8 cellular contexts compared by ENCODE assay signal in genomic region chr1:113390871-113391642, GRCh38. TPM values are rescaled to one million over a fixed set of nuclear protein-coding genes. Genes with fewer than 3 reads are reported as not detected.
DNase-seq lines count a peak whose midpoint lies in the region; ATAC-seq and TF ChIP-seq lines count a peak whose summit lies in the region.

No MANE protein-coding gene starts in this region.

- H3K36me3 ChIP-seq in heart left ventricle, result no peaks in the 10 kb centered on the region
- H3K36me3 ChIP-seq in trophoblast cell (ENCODE audit: control insufficient read depth in 1 of 2, insufficient read depth in 2 of 2, low read length in 2 of 2), result no peaks in the 10 kb centered on the region

- peak overlapping the region; percentile 69 for H3K4ac ChIP-seq in trophoblast cell (ENCODE audit: low read depth, low read length)

- no peaks in the 10 kb centered on the region for H3K36me3 Mint-ChIP-seq in activated naive CD4-positive, alpha-beta T cell treated with anti-CD3 and anti-CD28 coated beads for 36 hours (ENCODE audit: low read depth)

- H2AK5ac ChIP-seq in trophoblast cell (ENCODE audit: low read length), result peak overlapping the region; percentile 29

- H3K18ac ChIP-seq in trophoblast cell (ENCODE audit: low read length), result peak overlapping the region; percentile 86

- whole genome bisulfite sequencing in heart left ventricle, 4 donors, result 0 to 2% (median 1%) methylated on average over 16 to 74 of the region's 74 CpGs
- no CpG with 5 or more reads among the region's 74 CpGs for WGBS in trophoblast cell (ENCODE audit: extremely low coverage, insufficient coverage, insufficient read length)

- H4K12ac ChIP-seq in trophoblast cell (ENCODE audit: low read depth, low read length), result peak overlapping the region; percentile 94

- peak overlapping the region; percentile 88 for H4K8ac ChIP-seq in trophoblast cell (ENCODE audit: low read depth, low read length)

- peaks cover 4% of the 10 kb centered on the region for H3K27me3 Mint-ChIP-seq in activated naive CD4-positive, alpha-beta T cell treated with anti-CD3 and anti-CD28 coated beads for 36 hours (ENCODE audit: low read depth)

- H3K27ac ChIP-seq in heart left ventricle (peak overlapping the region; percentile 12 to 93 (median 88)), trophoblast cell (ENCODE audit: low read depth, low read length) (peak overlapping the region; percentile 95)

- peak overlapping the region; percentile 81 for H2BK12ac ChIP-seq in trophoblast cell (ENCODE audit: low read length)

- H2BK120ac ChIP-seq in trophoblast cell (ENCODE audit: insufficient read depth, low read length, poor library complexity), result peak overlapping the region; percentile 81

- TF ChIP-seq CTCF in GM20000 (IDR thresholded peaks at IDR 0.05; ENCODE audit: extremely low read depth, missing control alignments), result no peak
- TF ChIP-seq CTCF in heart left ventricle (IDR thresholded peaks at IDR 0.05), result peak in 2 of 12 donors; percentile 6 to 9

- H3K4me3 ChIP-seq in heart left ventricle (peak overlapping the region; percentile 78 to 98 (median 91)), trophoblast cell (ENCODE audit: low read depth, low read length) (peak overlapping the region; percentile 77)

- CTCF ChIA-PET in activated naive CD4-positive, alpha-beta T cell treated with anti-CD3 and anti-CD28 coated beads for 36 hours (lab: Charles Lee), result interaction anchor here (0.6 to 1.6 kb wide), 4 partner anchors 8 to 318 kb away, joined by 3 to 6 read pairs (median 4); partner anchors contain the start of gene LRIG2

- peak overlapping the region; percentile 89 for H2BK5ac ChIP-seq in trophoblast cell (ENCODE audit: low read depth, low read length, poor library complexity)

- H3K9me3 ChIP-seq in heart left ventricle (peaks cover 0 to 4% (median 0%) of the 10 kb centered on the region in 12 donors), trophoblast cell (ENCODE audit: insufficient read depth, low read depth, low read length) (peaks cover 2% of the 10 kb centered on the region)

- H3K9ac ChIP-seq in trophoblast cell (ENCODE audit: low read length), result peak overlapping the region; percentile 87

- peak in 2 of 4 donors; percentile 0 to 3 for ATAC-seq in heart left ventricle
- no peak for ATAC-seq in GM18870 (IDR thresholded peaks at IDR 0.05; ENCODE audit: unreplicated experiment)
- ATAC-seq in HG03460 (IDR thresholded peaks at IDR 0.05; ENCODE audit: unreplicated experiment), result no peak

- peak overlapping the region; percentile 84 for H3K14ac ChIP-seq in trophoblast cell (ENCODE audit: low read length)

- H3K9me3 Mint-ChIP-seq in activated naive CD4-positive, alpha-beta T cell treated with anti-CD3 and anti-CD28 coated beads for 36 hours, result peaks cover 4% of the 10 kb centered on the region

- H3K27me3 ChIP-seq in heart left ventricle, result peaks cover 0 to 5% (median 0%) of the 10 kb centered on the region in 9 donors
- H3K27me3 ChIP-seq in trophoblast cell (ENCODE audit: insufficient read depth, low read length), result no peaks in the 10 kb centered on the region

- H3K23ac ChIP-seq in trophoblast cell (ENCODE audit: low read length), result no peak overlapping the region

- peaks cover 20% of the 10 kb centered on the region for H3K4me1 Mint-ChIP-seq in activated naive CD4-positive, alpha-beta T cell treated with anti-CD3 and anti-CD28 coated beads for 36 hours (ENCODE audit: low read depth)

- peak overlapping the region; percentile 4 for H3K27ac Mint-ChIP-seq in activated naive CD4-positive, alpha-beta T cell treated with anti-CD3 and anti-CD28 coated beads for 36 hours

- DNase-seq in Ammon's horn (ENCODE audit: low spot score) (peak; percentile 34), GM20000 (ENCODE audit: low spot score) (peak; percentile 39), RKO (ENCODE audit: low spot score) (peak; percentile 69), heart left ventricle (peak; percentile 37 to 76 (median 48)), trophoblast cell (peak; percentile 32 to 55)
- DNase-seq in activated naive CD4-positive, alpha-beta T cell treated with anti-CD3 and anti-CD28 coated beads for 36 hours, result peak; percentile 64

- H2AFZ ChIP-seq in trophoblast cell (ENCODE audit: insufficient read depth, low read length, poor library complexity), result peak overlapping the region; percentile 88

- H3K4me2 ChIP-seq in trophoblast cell (ENCODE audit: low read length), result peak overlapping the region; percentile 84

- peak overlapping the region; percentile 83 for H3K4me3 Mint-ChIP-seq in activated naive CD4-positive, alpha-beta T cell treated with anti-CD3 and anti-CD28 coated beads for 36 hours

- H4K91ac ChIP-seq in trophoblast cell (ENCODE audit: low read depth, low read length), result peak overlapping the region; percentile 96

- peaks cover 0 to 39% (median 21%) of the 10 kb centered on the region in 12 donors for H3K4me1 ChIP-seq in heart left ventricle
- H3K4me1 ChIP-seq in trophoblast cell (ENCODE audit: control insufficient read depth in 1 of 2, insufficient read depth in 2 of 2, low read length in 2 of 2), result peaks cover 0 to 6% of the 10 kb centered on the region in 2 experiments

- H3K79me2 ChIP-seq in trophoblast cell (ENCODE audit: control insufficient read depth, insufficient read depth, low read length, poor library complexity), result peaks cover 14% of the 10 kb centered on the region

- no peak for TF ChIP-seq POLR2A in heart left ventricle (IDR thresholded peaks at IDR 0.05)

- peaks cover 14% of the 10 kb centered on the region for H3K79me1 ChIP-seq in trophoblast cell (ENCODE audit: low read length)

- intact Hi-C loops in activated naive CD4-positive, alpha-beta T cell treated with anti-CD3 and anti-CD28 coated beads for 36 hours (cut with micrococcal nuclease), result loop anchor here (1.0 to 10.0 kb wide), 14 partner anchors 62 to 1366 kb away; partner anchors contain the start of genes BCAS2, CSDE1, CTTNBP2NL and DCLRE1B
- intact Hi-C loops in heart left ventricle (cut with DNase I), result loop anchor here in 4 of 10 donors (5.0 to 10.0 kb wide), 4 partner anchors 246 to 286 kb away; no protein-coding TSS in a partner anchor

RNA-seq across cellular contexts. Expression of gene MAGI3, which starts 0.7 kb away (rescaled TPM):
- total RNA-seq in activated naive CD4-positive, alpha-beta T cell treated with anti-CD3 and anti-CD28 coated beads for 36 hours, result 1 to 10 TPM; 5.9 to 6.4 TPM
- 10 to 100 TPM in 1 of 9 donors, 1 to 10 TPM in 8; 6.0 to 10.0 (median 8.1) TPM for total RNA-seq in heart left ventricle
- 1 to 10 TPM; 2.1 to 4.9 TPM for polyA plus RNA-seq in heart left ventricle
- 14.0 and 14.4 TPM in 2 replicates for polyA plus RNA-seq in trophoblast cell (2013)
